In genomic region chr5:127892467-127893207, GRCh38 we compare ENCODE assay signal across 11 cellular contexts.
DNase-seq lines count a peak whose midpoint lies in the region; FAIRE-seq and TF ChIP-seq lines count a peak whose summit lies in the region.
"Had no signal": no experiment of that assay in that cellular context is flagged by ENCODE, and none has a peak within 500 bp of the region (broad histone marks: within the 10 kb centered on the region; RNA-seq: fewer than 3 reads in every experiment).

No MANE protein-coding gene starts in this region.

- peak overlapping the region; percentile 17 for H3K27ac ChIP-seq in epithelial cell of prostate
- H3K27ac ChIP-seq in small intestine (ENCODE audit: low read depth in 1 of 2, low read length in 1 of 2): peak overlapping the region in 1 of 2 donors; percentile 70
- H3K27ac ChIP-seq: colonic mucosa had no signal

- POLR2A ChIA-PET in GM10248 (lab: Yijun Ruan, JAX): no interaction called here

- peak; percentile 3 for DNase-seq in DMS79 (lab: John Stamatoyannopoulos, UW)
- no peak for DNase-seq in DMS79 treated with DMSO at 0.1 percent for 48 hours (lab: John Stamatoyannopoulos, UW)
- DNase-seq in NCI-H748 (lab: John Stamatoyannopoulos, UW; ENCODE audit: unreplicated experiment): peak; percentile 68
- no peak for DNase-seq in epithelial cell of prostate (ENCODE audit: low read depth, low spot score)
- peak; percentile 18 for DNase-seq in small intestine
- no peak for DNase-seq in cerebellar nuclear complex (lab: John Stamatoyannopoulos, UW)
- DNase-seq in activated CD4-positive, alpha-beta T cell treated with anti-CD3 and anti-CD28 coated beads for 4 hours: no peak
- DNase-seq in GM10248 (ENCODE audit: extremely low spot score): no peak
- DNase-seq: ACHN, activated B cell treated with CpG ODN at 0.5 μM for 24 hours, colonic mucosa had no signal

- CTCF ChIA-PET in GM10248 (lab: Yijun Ruan, JAX): interaction anchor here (1.2 to 2.5 kb wide), 4 partner anchors 9 to 25 kb away, joined by 3 to 10 read pairs (median 3); no protein-coding TSS in a partner anchor

- H3K9me3 ChIP-seq in small intestine (ENCODE audit: control insufficient read depth, low read depth): no peaks in the 10 kb centered on the region
- H3K9me3 ChIP-seq: colonic mucosa had no signal

- TF ChIP-seq CTCF in GM10248 (IDR thresholded peaks at IDR 0.05; ENCODE audit: control extremely low read depth, extremely low read depth, low read depth, missing control alignments): no peak

- no peak overlapping the region for H3K4me3 ChIP-seq in small intestine (ENCODE audit: low read depth in 1 of 2, low read length in 2 of 2)
- H3K4me3 ChIP-seq: colonic mucosa had no signal

- WGBS in small intestine, 3 donors: 6 to 25% (median 19%) methylated on average over 6 of the region's 6 CpGs

- peaks cover 0 to 3% of the 10 kb centered on the region in 2 donors for H3K4me1 ChIP-seq in small intestine (ENCODE audit: control insufficient read depth in 2 of 2, insufficient read depth in 1 of 2, low read depth in 1 of 2, low read length in 1 of 2)
- H3K4me1 ChIP-seq: colonic mucosa had no signal

- H3K27me3 ChIP-seq in small intestine (ENCODE audit: control insufficient read depth in 2 of 2, insufficient read depth in 2 of 2, low read length in 2 of 2): no peaks in the 10 kb centered on the region
- H3K27me3 ChIP-seq: colonic mucosa had no signal

- no peak for FAIRE-seq in small intestine (lab: Jason Lieb, UNC)

- no peaks in the 10 kb centered on the region for H3K36me3 ChIP-seq in small intestine (ENCODE audit: control insufficient read depth in 2 of 2, insufficient read depth in 2 of 2, low read length in 2 of 2)
- H3K36me3 ChIP-seq: colonic mucosa had no signal

Comparison
In these comparisons a context has a peak if more than half of its experiments do, and no peak if none do; other contexts are left out.
1. DNase-seq: peak in DMS79 (single experiment), NCI-H748 (single experiment) and small intestine (single experiment); none in DMS79 treated with DMSO at 0.1 percent for 48 hours (single experiment), epithelial cell of prostate (single experiment), cerebellar nuclear complex (0 of 2), activated CD4-positive, alpha-beta T cell treated with anti-CD3 and anti-CD28 coated beads for 4 hours (0 of 2) and GM10248 (single experiment).